In the genomic region with DNA sequence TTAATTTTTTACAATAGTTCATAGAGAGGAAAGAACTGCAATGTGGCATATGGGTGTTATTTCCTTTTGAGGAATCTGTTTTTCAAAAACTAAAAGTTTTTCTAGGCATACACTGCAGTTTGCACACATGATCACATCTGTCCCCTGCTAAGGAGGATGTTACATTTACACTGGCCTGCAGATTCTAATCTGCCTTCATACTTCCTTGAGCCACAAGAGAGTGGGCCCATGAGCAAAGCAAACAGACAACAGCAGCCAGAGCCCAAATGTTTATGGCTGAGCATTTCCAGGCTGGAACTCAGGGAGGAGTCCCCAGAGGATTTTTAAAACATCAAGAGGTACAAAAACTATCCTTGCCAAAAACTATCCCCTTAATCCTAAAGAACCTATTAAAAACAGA, we compare ENCODE assay signal across 24 cellular contexts.
"Had no signal": no experiment of that assay in that cellular context is flagged by ENCODE, and none has a peak within 500 bp of the region (broad histone marks: within the 10 kb centered on the region; RNA-seq: fewer than 3 reads in every experiment).

No MANE protein-coding gene starts in this region.

- H3K27me3 Mint-ChIP-seq: activated B cell treated with CpG ODN at 0.5 μM for 24 hours; activated CD4-positive, alpha-beta memory T cell treated with anti-CD3 and anti-CD28 coated beads for 36 hours had no signal

- DNase-seq: activated B cell treated with CpG ODN at 0.5 μM for 24 hours; activated CD4-positive, alpha-beta memory T cell treated with anti-CD3 and anti-CD28 coated beads for 36 hours; activated CD4-positive, alpha-beta T cell treated with anti-CD3 and anti-CD28 coated beads for 4 hours; activated CD4-positive, alpha-beta T cell treated with anti-CD3 and anti-CD28 coated beads, Interleukin-2, amount 50 U/mL, for 1 hour; activated CD4-positive, CD25-positive, alpha-beta regulatory T cell treated with anti-CD3 and anti-CD28 coated beads, Interleukin-2, amount 50 U/mL, for 72 hours; activated CD8-positive, alpha-beta memory T cell treated with anti-CD3 and anti-CD28 coated beads, Interleukin-2, amount 50 U/mL, for 4 hours; activated gamma-delta T cell treated with Interleukin-2 at 50 U/mL for 16 hours; activated naive CD4-positive, alpha-beta T cell treated with anti-CD3 and anti-CD28 coated beads for 36 hours; activated T-cell treated with anti-CD3 and anti-CD28 coated beads for 4 hours; activated T-cell treated with anti-CD3 and anti-CD28 coated beads, Interleukin-2, amount 50 U/mL, for 4 hours; body of pancreas; Karpas-422; NCI-H1436; NCI-H1694; NCI-H1930; NCI-H2081 treated with DMSO at 0.1 percent for 48 hours; NCI-H2171; NCI-H510A; NCI-H526; SIG-M5 had no signal

- H3K27ac Mint-ChIP-seq: activated B cell treated with CpG ODN at 0.5 μM for 24 hours; activated CD4-positive, alpha-beta memory T cell treated with anti-CD3 and anti-CD28 coated beads for 36 hours; activated naive CD4-positive, alpha-beta T cell treated with anti-CD3 and anti-CD28 coated beads for 36 hours; activated naive CD4-positive, alpha-beta T cell treated with anti-CD3 and anti-CD28 coated beads, Interleukin-2, amount 50 U/mL, for 72 hours; activated T-helper 1 cell treated with anti-CD3 and anti-CD28 coated beads, Interleukin-12 subunit alpha, Interleukin-12 subunit beta, Interleukin-2, Interleukin-4 antibody, amounts not matched to agents 30 ng/mL and 10 ng/mL and 1 ng/mL, durations not matched to agents 14 hours and 24 hours and 36 hours; T-helper 1 cell treated with Interleukin-12 subunit alpha and Interleukin-12 subunit beta and Interleukin-4 antibody, amounts not matched to agents 30 μg/mL and 1 μg/mL, for 36 hours; T-helper 2 cell treated with Interferon-gamma antibody and Interleukin-4, amounts not matched to agents 5 μg/mL and 100 μg/mL, for 36 hours had no signal

- H3K4me1 Mint-ChIP-seq: activated B cell treated with CpG ODN at 0.5 μM for 24 hours had no signal

- H3K36me3 Mint-ChIP-seq: activated CD4-positive, alpha-beta memory T cell treated with anti-CD3 and anti-CD28 coated beads for 36 hours; activated naive CD4-positive, alpha-beta T cell treated with anti-CD3 and anti-CD28 coated beads, Interleukin-2, amount 50 U/mL, for 72 hours had no signal

- H3K4me3 Mint-ChIP-seq: activated B cell treated with CpG ODN at 0.5 μM for 24 hours; activated CD4-positive, alpha-beta memory T cell treated with anti-CD3 and anti-CD28 coated beads for 36 hours; activated naive CD4-positive, alpha-beta T cell treated with anti-CD3 and anti-CD28 coated beads for 36 hours; activated T-cell treated with anti-CD3 and anti-CD28 coated beads, Interleukin-2, amount 50 U/mL, for 4 hours; activated T-helper 1 cell treated with anti-CD3 and anti-CD28 coated beads, Interleukin-12 subunit alpha, Interleukin-12 subunit beta, Interleukin-2, Interleukin-4 antibody, amounts not matched to agents 30 ng/mL and 10 ng/mL and 1 ng/mL, durations not matched to agents 14 hours and 24 hours and 36 hours; T-helper 1 cell treated with Interleukin-12 subunit alpha and Interleukin-12 subunit beta and Interleukin-4 antibody, amounts not matched to agents 30 μg/mL and 1 μg/mL, for 36 hours; T-helper 2 cell treated with Interferon-gamma antibody and Interleukin-4, amounts not matched to agents 5 μg/mL and 100 μg/mL, for 36 hours had no signal

- H3K9me3 Mint-ChIP-seq: activated B cell treated with CpG ODN at 0.5 μM for 24 hours; activated CD4-positive, alpha-beta memory T cell treated with anti-CD3 and anti-CD28 coated beads for 36 hours; activated naive CD4-positive, alpha-beta T cell treated with anti-CD3 and anti-CD28 coated beads for 36 hours; activated naive CD4-positive, alpha-beta T cell treated with anti-CD3 and anti-CD28 coated beads, Interleukin-2, amount 50 U/mL, for 72 hours; activated T-cell treated with anti-CD3 and anti-CD28 coated beads, Interleukin-2, amount 50 U/mL, for 4 hours; activated T-helper 1 cell treated with anti-CD3 and anti-CD28 coated beads, Interleukin-12 subunit alpha, Interleukin-12 subunit beta, Interleukin-2, Interleukin-4 antibody, amounts not matched to agents 30 ng/mL and 10 ng/mL and 1 ng/mL, durations not matched to agents 14 hours and 24 hours and 36 hours; T-helper 1 cell treated with Interleukin-12 subunit alpha and Interleukin-12 subunit beta and Interleukin-4 antibody, amounts not matched to agents 30 μg/mL and 1 μg/mL, for 36 hours; T-helper 2 cell treated with Interferon-gamma antibody and Interleukin-4, amounts not matched to agents 5 μg/mL and 100 μg/mL, for 36 hours had no signal
